Comparison of ENCODE assay signal across 8 cellular contexts in genomic region chr6:5025911-5026819, GRCh38. TPM values are rescaled to one million over a fixed set of nuclear protein-coding genes. Genes with fewer than 3 reads are reported as not detected.
DNase-seq lines count a peak whose midpoint lies in the region; ATAC-seq and TF ChIP-seq lines count a peak whose summit lies in the region.

No MANE protein-coding gene starts in this region.

- peak in 2 of 4 experiments; percentile 7 to 14 for TF ChIP-seq CTCF in prostate gland (IDR thresholded peaks at IDR 0.05)

- TF ChIP-seq POLR2A in prostate gland (IDR thresholded peaks at IDR 0.05), result no peak

- intact Hi-C loops in prostate gland (cut with DNase I), result loop anchor here (10.0 kb wide), 1 partner anchor 671 kb away; no protein-coding TSS in a partner anchor

- H3K27ac ChIP-seq in prostate gland, result peak overlapping the region; percentile 62 to 73

- H3K27me3 ChIP-seq in adipocyte (replicated peaks; ENCODE audit: control insufficient read depth, insufficient read depth, low read length) (no peaks in the 10 kb centered on the region), prostate gland (replicated peaks; ENCODE audit: insufficient read depth) (no peaks in the 10 kb centered on the region)

- under 1% methylated on average over 35 of the region's 35 CpGs for WGBS in prostate gland

- peak; percentile 49 for DNase-seq in DMS79 (lab: John Stamatoyannopoulos, UW)
- DNase-seq in NCI-H2107 treated with DMSO at 0.1 percent for 48 hours (lab: John Stamatoyannopoulos, UW; ENCODE audit: unreplicated experiment), result peak; percentile 73
- peak; percentile 86 for DNase-seq in adipocyte (ENCODE audit: low read depth)
- DNase-seq in hippocampal formation (lab: John Stamatoyannopoulos, UW), result peak; percentile 21
- peak; percentile 48 for DNase-seq in prostate gland (ENCODE audit: low spot score)
- DNase-seq in activated CD4-positive, CD25-positive, alpha-beta regulatory T cell (lab: John Stamatoyannopoulos, UW), result no peak
- DNase-seq in cortex of kidney (lab: John Stamatoyannopoulos, UW), result no peak

- peak overlapping the region; percentile 85 for H3K9ac ChIP-seq in adipocyte (ENCODE audit: low read length)

- H3K4me1 ChIP-seq in adipocyte (ENCODE audit: control insufficient read depth, insufficient read depth, low read length) (peaks cover 7% of the 10 kb centered on the region), prostate gland (replicated peaks) (no peaks in the 10 kb centered on the region)

- no peaks in the 10 kb centered on the region for H3K9me3 ChIP-seq in adipocyte (ENCODE audit: control insufficient read depth, low read length)
- H3K9me3 ChIP-seq in prostate gland, result no peaks in the 10 kb centered on the region

- no peaks in the 10 kb centered on the region for H3K36me3 ChIP-seq in adipocyte (ENCODE audit: control insufficient read depth, insufficient read depth, low read length, severe bottlenecking)
- H3K36me3 ChIP-seq in prostate gland, result no peaks in the 10 kb centered on the region

- ATAC-seq in GM18873 (IDR thresholded peaks at IDR 0.05; ENCODE audit: low FRiP score, unreplicated experiment), result no peak

- H3K4me3 ChIP-seq in adipocyte (ENCODE audit: low read length) (peak overlapping the region; percentile 91), prostate gland (peak overlapping the region; percentile 42 to 45)

RNA-seq across cellular contexts. Expression of gene RPP40, which starts 22.3 kb away (rescaled TPM):
- total RNA-seq in prostate gland, result 1 to 10 TPM; 4.1 to 5.5 TPM

RNA-seq across cellular contexts. Expression of gene PPP1R3G, which starts 59.0 kb away (rescaled TPM):
- total RNA-seq in prostate gland, result 1 to 10 TPM; 1.5 to 1.7 TPM

Comparison
In these comparisons a context has a peak if more than half of its experiments do, and no peak if none do; other contexts are left out.
1. DNase-seq: peak in DMS79 (single experiment), NCI-H2107 treated with DMSO at 0.1 percent for 48 hours (single experiment), adipocyte (single experiment), hippocampal formation (2 of 2) and prostate gland (single experiment); none in activated CD4-positive, CD25-positive, alpha-beta regulatory T cell (0 of 4) and cortex of kidney (single experiment).